ENCODE assay signal across 20 cellular contexts in genomic region chr12:31562594-31563328, GRCh38. TPM values are rescaled to one million over a fixed set of nuclear protein-coding genes. Genes with fewer than 3 reads are reported as not detected.
DNase-seq lines count a peak whose midpoint lies in the region; ATAC-seq and TF ChIP-seq lines count a peak whose summit lies in the region.
"Had no signal": no experiment of that assay in that cellular context is flagged by ENCODE, and none has a peak within 500 bp of the region (broad histone marks: within the 10 kb centered on the region; RNA-seq: fewer than 3 reads in every experiment).

No MANE protein-coding gene starts in this region.

- in situ Hi-C loops in GM13976 (cut with MboI; ENCODE audit: low sequenced_read_pairs, unreplicated experiment): no loop called here

- ATAC-seq in HG02610 (IDR thresholded peaks at IDR 0.05; ENCODE audit: unreplicated experiment): peak; percentile 76
- ATAC-seq: PC-3 had no signal

- no peak overlapping the region for H3K9ac ChIP-seq in endodermal cell (ENCODE audit: extremely low read depth, low read length, poor library complexity, severe bottlenecking)

- no peaks in the 10 kb centered on the region for H3K36me3 ChIP-seq in endodermal cell (ENCODE audit: control insufficient read depth, insufficient read depth, low read length)
- H3K36me3 ChIP-seq in stomach: no peaks in the 10 kb centered on the region

- DNase-seq in GM13976 (ENCODE audit: low spot score): peak; percentile 23
- no peak for DNase-seq in endodermal cell
- DNase-seq in NCI-H526 (lab: John Stamatoyannopoulos, UW): no peak
- no peak for DNase-seq in stomach
- no peak for DNase-seq in DMS 273 (lab: John Stamatoyannopoulos, UW; ENCODE audit: unreplicated experiment)
- no peak for DNase-seq in activated T-helper 2 cell treated with anti-CD3 and anti-CD28 coated beads, Interferon-gamma antibody, Interleukin-2, Interleukin-4, amounts not matched to agents 10 μg/mL and 5 μg/mL and 100 μg/mL, durations not matched to agents 14 hours and 24 hours and 36 hours (ENCODE audit: low spot score)
- DNase-seq: DMS 273 treated with DMSO at 0.1 percent for 48 hours, DND-41, HCEC 1CT, KBM-7, NCI-H1417 treated with DMSO at 0.1 percent for 48 hours, NCI-H1930, NCI-H226, NCI-H524, PC-3, SIG-M5, T-helper 1 cell had no signal

- no peak for TF ChIP-seq EP300 in stomach (IDR thresholded peaks at IDR 0.05)

- TF ChIP-seq POLR2A in stomach (IDR thresholded peaks at IDR 0.05): no peak

- H3K4me1 Mint-ChIP-seq in endodermal cell: peaks cover 16% of the 10 kb centered on the region
- no peaks in the 10 kb centered on the region for H3K4me1 Mint-ChIP-seq in activated T-helper 2 cell treated with anti-CD3 and anti-CD28 coated beads, Interferon-gamma antibody, Interleukin-2, Interleukin-4, amounts not matched to agents 10 μg/mL and 5 μg/mL and 100 μg/mL, durations not matched to agents 14 hours and 24 hours and 36 hours (ENCODE audit: low read depth)

- peak overlapping the region; percentile 40 for H3K27ac Mint-ChIP-seq in endodermal cell
- H3K27ac Mint-ChIP-seq in activated T-helper 2 cell treated with anti-CD3 and anti-CD28 coated beads, Interferon-gamma antibody, Interleukin-2, Interleukin-4, amounts not matched to agents 10 μg/mL and 5 μg/mL and 100 μg/mL, durations not matched to agents 14 hours and 24 hours and 36 hours: no peak overlapping the region

- H3K9me3 ChIP-seq in endodermal cell (ENCODE audit: control insufficient read depth, low read length) (peaks cover 1% of the 10 kb centered on the region), stomach (no peaks in the 10 kb centered on the region)

- H3K4me1 ChIP-seq in endodermal cell (ENCODE audit: control insufficient read depth, insufficient read depth, low read length) (no peaks in the 10 kb centered on the region), stomach (peaks cover 0 to 19% (median 4%) of the 10 kb centered on the region in 4 donors)

- H3K36me3 Mint-ChIP-seq in endodermal cell (ENCODE audit: low read depth): no peaks in the 10 kb centered on the region
- no peaks in the 10 kb centered on the region for H3K36me3 Mint-ChIP-seq in activated T-helper 2 cell treated with anti-CD3 and anti-CD28 coated beads, Interferon-gamma antibody, Interleukin-2, Interleukin-4, amounts not matched to agents 10 μg/mL and 5 μg/mL and 100 μg/mL, durations not matched to agents 14 hours and 24 hours and 36 hours (ENCODE audit: low read depth)

- H3K27ac ChIP-seq in endodermal cell (ENCODE audit: low read depth, low read length) (no peak overlapping the region), stomach (no peak overlapping the region)
- H3K27ac ChIP-seq: C4-2B, RWPE1 had no signal

- intact Hi-C loops in stomach (cut with DNase I; ENCODE audit: low total_unique reads): no loop called here
- intact Hi-C loops in activated T-helper 2 cell treated with anti-CD3 and anti-CD28 coated beads, Interferon-gamma antibody, Interleukin-2, Interleukin-4, amounts not matched to agents 10 μg/mL and 5 μg/mL and 100 μg/mL, durations not matched to agents 14 hours and 24 hours and 36 hours (cut with micrococcal nuclease): no loop called here

- H3K27me3 ChIP-seq in endodermal cell (ENCODE audit: control insufficient read depth, insufficient read depth, low read length, poor library complexity, severe bottlenecking): no peaks in the 10 kb centered on the region
- no peaks in the 10 kb centered on the region for H3K27me3 ChIP-seq in stomach

- H3K27me3 Mint-ChIP-seq in endodermal cell (ENCODE audit: insufficient read depth): no peaks in the 10 kb centered on the region
- H3K27me3 Mint-ChIP-seq in activated T-helper 2 cell treated with anti-CD3 and anti-CD28 coated beads, Interferon-gamma antibody, Interleukin-2, Interleukin-4, amounts not matched to agents 10 μg/mL and 5 μg/mL and 100 μg/mL, durations not matched to agents 14 hours and 24 hours and 36 hours (ENCODE audit: low read depth): peaks cover 14% of the 10 kb centered on the region

- TF ChIP-seq CTCF in GM13976 (IDR thresholded peaks at IDR 0.05; ENCODE audit: borderline replicate concordance, control extremely low read depth, extremely low read depth, insufficient read depth, missing control alignments): no peak
- no peak for TF ChIP-seq CTCF in endodermal cell (conservative IDR thresholded peaks at IDR 0.05)
- no peak for TF ChIP-seq CTCF in stomach (IDR thresholded peaks at IDR 0.05)

- 92 to 100% methylated on average over 1 to 3 of the region's 5 CpGs for WGBS in endodermal cell (ENCODE audit: insufficient coverage in 1 of 2, insufficient read length in 1 of 2), 2 experiments
- WGBS in stomach, 5 donors: 79 to 86% (median 82%) methylated on average over 5 of the region's 5 CpGs

- no peak overlapping the region for H3K4me3 Mint-ChIP-seq in endodermal cell
- H3K4me3 Mint-ChIP-seq in activated T-helper 2 cell treated with anti-CD3 and anti-CD28 coated beads, Interferon-gamma antibody, Interleukin-2, Interleukin-4, amounts not matched to agents 10 μg/mL and 5 μg/mL and 100 μg/mL, durations not matched to agents 14 hours and 24 hours and 36 hours (ENCODE audit: low read depth): no peak overlapping the region

- H3K4me3 ChIP-seq in endodermal cell (ENCODE audit: low read length): no peak overlapping the region
- no peak overlapping the region for H3K4me3 ChIP-seq in stomach

- peaks cover 9% of the 10 kb centered on the region for H3K9me3 Mint-ChIP-seq in endodermal cell
- H3K9me3 Mint-ChIP-seq in activated T-helper 2 cell treated with anti-CD3 and anti-CD28 coated beads, Interferon-gamma antibody, Interleukin-2, Interleukin-4, amounts not matched to agents 10 μg/mL and 5 μg/mL and 100 μg/mL, durations not matched to agents 14 hours and 24 hours and 36 hours: no peaks in the 10 kb centered on the region

RNA-seq across cellular contexts. Expression of gene DENND5B, which starts 28.2 kb away (rescaled TPM):
- total RNA-seq in endodermal cell (10 to 100 TPM; 24.5 to 34.2 TPM), stomach (10 to 100 TPM in 3 of 5 donors, 1 to 10 TPM in 2; 5.8 to 25.2 (median 13.2) TPM)
- 24.2 TPM for polyA plus RNA-seq in endodermal cell (2013, experiment 1 of 2)
- 24.3 TPM for polyA plus RNA-seq in endodermal cell (2013, experiment 2 of 2)
- 1 to 10 TPM; 1.1 to 2.0 (median 1.2) TPM for polyA plus RNA-seq in stomach
- 0.51 and 1.2 TPM in 2 replicates for total RNA-seq in activated T-helper 2 cell treated with anti-CD3 and anti-CD28 coated beads, Interferon-gamma antibody, Interleukin-2, Interleukin-4, amounts not matched to agents 10 μg/mL and 5 μg/mL and 100 μg/mL, durations not matched to agents 14 hours and 24 hours and 36 hours
